In genomic region chr9:89821081-89821480, GRCh38 we compare ENCODE assay signal across 22 cellular contexts.
A peak's percentile ranks its signal among the peaks of the same experiment; 100 is the strongest.
DNase-seq lines count a peak whose midpoint lies in the region; ATAC-seq and TF ChIP-seq lines count a peak whose summit lies in the region.
"Had no signal": no experiment of that assay in that cellular context is flagged by ENCODE, and none has a peak within 500 bp of the region (broad histone marks: within the 10 kb centered on the region; RNA-seq: fewer than 3 reads in every experiment).

No MANE protein-coding gene starts in this region.

- BruUV-seq in mammary epithelial cell (replicated peaks; lab: Mats Ljungman, UMichigan): no TSS peak

- in situ Hi-C loops in mammary epithelial cell (cut with MboI; ENCODE audit: low sequenced_read_pairs in 2 of 2): no loop called here

- peaks cover 4% of the 10 kb centered on the region for H3K4me1 ChIP-seq in mammary epithelial cell (ENCODE audit: insufficient read depth, low read length)
- H3K4me1 ChIP-seq: Caco-2, uterus had no signal

- 15% methylated on average over 7 of the region's 7 CpGs for WGBS in mammary epithelial cell (ENCODE audit: low coverage, missing lambda C conversion rate)

- no peak overlapping the region for H3K9ac ChIP-seq in mammary epithelial cell (ENCODE audit: insufficient read depth, low read length)

- no peaks in the 10 kb centered on the region for H3K36me3 ChIP-seq in mammary epithelial cell (ENCODE audit: insufficient read depth, low read length)
- H3K36me3 ChIP-seq: MG63, neutrophil, uterus had no signal

- intact Hi-C loops in mammary epithelial cell (cut with micrococcal nuclease): no loop called here

- H3K9me3 ChIP-seq in mammary epithelial cell (replicated peaks; ENCODE audit: insufficient read depth, low read length): no peaks in the 10 kb centered on the region
- H3K9me3 ChIP-seq: Caco-2, MG63, neutrophil, uterus had no signal

- no peak for TF ChIP-seq CTCF in mammary epithelial cell (conservative IDR thresholded peaks at IDR 0.05 in 1 of 2, IDR thresholded peaks at IDR 0.05 in 1 of 2; ENCODE audit: extremely low read depth in 1 of 2, insufficient read depth in 1 of 2, low read depth in 1 of 2, low read length in 2 of 2)

- dilution Hi-C loops in mammary epithelial cell (cut with HindIII; ENCODE audit: low sequenced_read_pairs): no loop called here

- H3K79me2 ChIP-seq in mammary epithelial cell (ENCODE audit: insufficient read depth, low read length): no peaks in the 10 kb centered on the region

- no peak overlapping the region for H3K4me2 ChIP-seq in mammary epithelial cell (ENCODE audit: insufficient read depth, low read depth, low read length)

- no peak overlapping the region for H2AFZ ChIP-seq in mammary epithelial cell (ENCODE audit: low read depth, low read length)

- H4K20me1 ChIP-seq in mammary epithelial cell (ENCODE audit: insufficient read depth, low read length): no peaks in the 10 kb centered on the region

- peak; percentile 64 for DNase-seq in A172 (ENCODE audit: low spot score)
- peak; percentile 35 for DNase-seq in HT1080 (ENCODE audit: low read depth)
- DNase-seq in mammary epithelial cell: peak; percentile 31
- peak; percentile 26 for DNase-seq in kidney glomerular epithelial cell (lab: John Stamatoyannopoulos, UW)
- no peak for DNase-seq in mesenteric fat pad (ENCODE audit: low spot score)
- DNase-seq in COLO668 (lab: John Stamatoyannopoulos, UW; ENCODE audit: unreplicated experiment): no peak
- no peak for DNase-seq in activated CD4-positive, alpha-beta T cell treated with anti-CD3 and anti-CD28 coated beads, Interleukin-2, amount 50 U/mL, for 1 hour
- DNase-seq: activated CD4-positive, alpha-beta T cell treated with anti-CD3 and anti-CD28 coated beads, Interleukin-2, amount 10 ng/mL, durations not matched to agents 24 days and 14 days; activated CD8-positive, alpha-beta memory T cell treated with anti-CD3 and anti-CD28 coated beads, Interleukin-2, amount 50 U/mL, for 48 hours; activated effector memory CD4-positive, alpha-beta T cell treated with anti-CD3 and anti-CD28 coated beads, Interleukin-2, amount 50 U/mL, for 16 hours; activated naive CD8-positive, alpha-beta T cell treated with anti-CD3 and anti-CD28 coated beads, Interleukin-2, amount 50 U/mL, for 24 hours; dermis blood vessel endothelial cell; GOT3; MG63; NCI-H1436; NCI-H510A treated with DMSO at 0.1 percent for 48 hours; NK-92 treated with Interleukin-12 subunit alpha and Interleukin-12 subunit beta, amount 100 ng/mL, for 24 hours; uterus had no signal

- no peaks in the 10 kb centered on the region for H3K27me3 ChIP-seq in mammary epithelial cell (ENCODE audit: insufficient read depth, low read length)
- H3K27me3 ChIP-seq: MG63, uterus had no signal

- ATAC-seq in HG02885 (IDR thresholded peaks at IDR 0.05; ENCODE audit: poor library complexity, unreplicated experiment): no peak
- ATAC-seq: activated naive CD8-positive, alpha-beta T cell treated with anti-CD3 and anti-CD28 coated beads, Interleukin-2, amount 50 U/mL, for 24 hours had no signal

- no peak overlapping the region for H3K27ac ChIP-seq in mammary epithelial cell (ENCODE audit: insufficient read depth, low read depth, low read length)
- H3K27ac ChIP-seq: HL-60, neutrophil, uterus had no signal

- CTCF ChIA-PET in mammary epithelial cell (lab: Charles Lee; ENCODE audit: low non-redundant PET): no interaction called here

- no peak overlapping the region for H3K4me3 ChIP-seq in mammary epithelial cell (replicated peaks in 1 of 3; ENCODE audit: insufficient read depth in 1 of 3, low read depth in 2 of 3, low read length in 3 of 3)
- H3K4me3 ChIP-seq: MG63, uterus had no signal

Comparison
In these comparisons a context has a peak if more than half of its experiments do, and no peak if none do; other contexts are left out.
1. DNase-seq: peak in A172 (single experiment), HT1080 (single experiment), mammary epithelial cell (single experiment) and kidney glomerular epithelial cell (single experiment); none in mesenteric fat pad (single experiment), COLO668 (single experiment) and activated CD4-positive, alpha-beta T cell treated with anti-CD3 and anti-CD28 coated beads, Interleukin-2, amount 50 U/mL, for 1 hour (single experiment).